Comparison of ENCODE assay signal across 10 cellular contexts in genomic region chr10:63699785-63700184, GRCh38.
A peak's percentile ranks its signal among the peaks of the same experiment; 100 is the strongest.
DNase-seq lines count a peak whose midpoint lies in the region; ATAC-seq and TF ChIP-seq lines count a peak whose summit lies in the region.
"Had no signal": no experiment of that assay in that cellular context is flagged by ENCODE, and none has a peak within 500 bp of the region (broad histone marks: within the 10 kb centered on the region; RNA-seq: fewer than 3 reads in every experiment).

No MANE protein-coding gene starts in this region.

- ATAC-seq in HG03457 (IDR thresholded peaks at IDR 0.05; ENCODE audit: unreplicated experiment), result no peak

- H3K9ac ChIP-seq in adipocyte (ENCODE audit: low read length), result peak overlapping the region; percentile 39

- in situ Hi-C loops in HAP-1 (cut with MboI; ENCODE audit: low sequenced_read_pairs), result no loop called here

- H3K4me1 ChIP-seq in HEK293 (ENCODE audit: control insufficient read depth, insufficient read depth, low read length) (peaks cover 18% of the 10 kb centered on the region), adipocyte (ENCODE audit: control insufficient read depth, insufficient read depth, low read length) (peaks cover 51% of the 10 kb centered on the region), left ventricle myocardium inferior (peaks cover 45% of the 10 kb centered on the region), HAP-1 (no peaks in the 10 kb centered on the region)

- CTCF ChIA-PET in HEK293 (lab: Yijun Ruan, JAX), result interaction anchor here (0.6 to 1.3 kb wide), 5 partner anchors 20 to 550 kb away, joined by 3 to 5 read pairs (median 4); no protein-coding TSS in a partner anchor

- intact Hi-C loops in left ventricle myocardium inferior (cut with micrococcal nuclease), result no loop called here

- H3K36me3 ChIP-seq in HEK293 (ENCODE audit: control insufficient read depth in 2 of 2, insufficient read depth in 1 of 2, low read length in 2 of 2) (no peaks in the 10 kb centered on the region), adipocyte (ENCODE audit: control insufficient read depth, insufficient read depth, low read length, severe bottlenecking) (no peaks in the 10 kb centered on the region), left ventricle myocardium inferior (no peaks in the 10 kb centered on the region), HAP-1 (replicated peaks) (no peaks in the 10 kb centered on the region)

- TF ChIP-seq CTCF in HEK293 (tag by site-specific recombination; IDR thresholded peaks at IDR 0.05), result no peak
- TF ChIP-seq CTCF in left ventricle myocardium inferior (IDR thresholded peaks at IDR 0.05; ENCODE audit: borderline replicate concordance), result no peak

- H3K4me3 ChIP-seq in HEK293 (ENCODE audit: low read depth, low read length) (no peak overlapping the region), adipocyte (ENCODE audit: low read length) (peak overlapping the region; percentile 43), left ventricle myocardium inferior (no peak overlapping the region), skin epidermis (no peak overlapping the region), HAP-1 (no peak overlapping the region)

- H3K27me3 ChIP-seq in adipocyte (replicated peaks; ENCODE audit: control insufficient read depth, insufficient read depth, low read length), result no peaks in the 10 kb centered on the region
- H3K27me3 ChIP-seq in left ventricle myocardium inferior (ENCODE audit: low read depth), result no peaks in the 10 kb centered on the region
- H3K27me3 ChIP-seq in HAP-1 (ENCODE audit: low read depth), result no peaks in the 10 kb centered on the region

- H3K27ac ChIP-seq in HEK293 (ENCODE audit: extremely low read depth, low read depth, low read length) (peak overlapping the region; percentile 61), left ventricle myocardium inferior (replicated peaks) (peak overlapping the region; percentile 87), skin epidermis (peak overlapping the region in 14 of 21 experiments; percentile 10 to 82 (median 58))

- POLR2A ChIA-PET in HEK293 (lab: Yijun Ruan, JAX), result interaction anchor here (1.4 to 2.0 kb wide), 2 partner anchors 13 to 70 kb away, joined by 4 to 11 read pairs; no protein-coding TSS in a partner anchor

- H3K9me3 ChIP-seq in HEK293 (ENCODE audit: control insufficient read depth, insufficient read depth, low read depth, low read length), result no peaks in the 10 kb centered on the region
- no peaks in the 10 kb centered on the region for H3K9me3 ChIP-seq in adipocyte (ENCODE audit: control insufficient read depth, low read length)
- no peaks in the 10 kb centered on the region for H3K9me3 ChIP-seq in left ventricle myocardium inferior (replicated peaks)
- no peaks in the 10 kb centered on the region for H3K9me3 ChIP-seq in HAP-1

- peak; percentile 68 for DNase-seq in adipocyte (ENCODE audit: low read depth)
- DNase-seq in left ventricle myocardium inferior, result no peak
- DNase-seq in HAP-1 (ENCODE audit: low spot score in 2 of 2), result no peak
- DNase-seq in NCI-H1105 (lab: John Stamatoyannopoulos, UW), result no peak
- DNase-seq in activated CD4-positive, alpha-beta T cell treated with anti-CD3 and anti-CD28 coated beads for 48 hours, result no peak
- DNase-seq: activated CD4-positive, alpha-beta T cell treated with anti-CD3 and anti-CD28 coated beads, Interleukin-2, amount 10 ng/mL, durations not matched to agents 24 days and 14 days; cerebellar nuclear complex had no signal

TF ChIP-seq in HEK293, 187 proteins besides CTCF, POLR2A, EP300 and RAD21:
- TF ChIP-seq GFI1B (tag by site-specific recombination; IDR thresholded peaks at IDR 0.05), result 0 out of 2 replicates have a peak, but pooled peaks have one; percentile 45
- TF ChIP-seq ZXDB (tag by site-specific recombination; IDR thresholded peaks at IDR 0.05), result 0 out of 2 replicates have a peak, but pooled peaks have one; percentile 37
- TF ChIP-seq ZNF394 (tag by site-specific recombination; IDR thresholded peaks at IDR 0.05; ENCODE audit: borderline replicate concordance), result no peak
